12 cellular contexts compared by ENCODE assay signal in the genomic region with DNA sequence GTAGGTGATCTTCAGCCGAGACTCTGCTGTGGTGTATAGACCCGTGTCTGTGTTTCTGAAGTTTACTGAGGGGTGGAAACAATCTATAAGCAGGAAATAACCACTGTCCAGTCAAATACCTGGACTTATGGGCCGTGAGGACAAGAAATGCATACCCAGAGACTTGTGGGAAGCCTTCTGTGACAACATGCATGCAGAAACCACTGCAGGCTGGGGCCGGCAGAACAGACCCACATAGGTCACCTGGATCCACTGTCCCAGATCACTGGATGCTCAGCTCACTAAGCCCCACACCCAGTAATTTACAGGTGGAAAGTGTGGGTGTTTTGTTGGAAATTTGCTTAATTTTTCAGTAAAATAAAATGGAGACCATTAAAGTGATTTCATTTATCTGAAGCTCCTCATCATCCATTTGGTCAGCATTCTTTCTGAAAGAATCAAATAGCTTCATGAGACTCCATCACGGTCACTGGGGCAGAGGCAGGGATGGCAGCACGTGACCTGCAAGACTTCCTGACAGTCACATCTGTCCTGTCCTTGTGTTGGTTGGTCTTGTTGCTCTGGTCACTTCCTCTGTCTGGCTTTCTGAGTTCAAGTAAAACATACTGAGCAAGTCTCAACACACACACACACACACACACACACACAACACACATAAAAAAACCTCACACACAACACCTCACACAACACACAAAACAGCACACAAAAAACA.
A peak's percentile ranks its signal among the peaks of the same experiment; 100 is the strongest.
DNase-seq lines count a peak whose midpoint lies in the region; ATAC-seq, FAIRE-seq and TF ChIP-seq lines count a peak whose summit lies in the region.
"Had no signal": no experiment of that assay in that cellular context is flagged by ENCODE, and none has a peak within 500 bp of the region (broad histone marks: within the 10 kb centered on the region; RNA-seq: fewer than 3 reads in every experiment).

No MANE protein-coding gene starts in this region.

- no peak for ATAC-seq in gastrocnemius medialis
- ATAC-seq in HG03565 (IDR thresholded peaks at IDR 0.05; ENCODE audit: unreplicated experiment), result no peak
- no peak for ATAC-seq in HG02981 (IDR thresholded peaks at IDR 0.05; ENCODE audit: unreplicated experiment)
- ATAC-seq in stimulated activated effector memory CD8-positive, alpha-beta T cell treated with anti-CD3 and anti-CD28 coated beads, Interleukin-12 subunit alpha, Interleukin-12 subunit beta, amount 100 ng/mL, for 72 hours, result no peak

- no peaks in the 10 kb centered on the region for H3K4me1 Mint-ChIP-seq in stimulated activated effector memory CD8-positive, alpha-beta T cell treated with anti-CD3 and anti-CD28 coated beads, Interleukin-12 subunit alpha, Interleukin-12 subunit beta, amount 100 ng/mL, for 72 hours

- no peaks in the 10 kb centered on the region for H3K9me3 ChIP-seq in gastrocnemius medialis
- H3K9me3 ChIP-seq: neutrophil had no signal

- no peaks in the 10 kb centered on the region for H3K27me3 ChIP-seq in gastrocnemius medialis

- FAIRE-seq in GM12891 (lab: Jason Lieb, UNC), result no peak

- TF ChIP-seq POLR2A in GM12891 (IDR thresholded peaks at IDR 0.05; ENCODE audit: low read depth, low read length) (no peak), NB4 (IDR thresholded peaks at IDR 0.05; ENCODE audit: extremely low read depth, insufficient read length) (no peak), gastrocnemius medialis (IDR thresholded peaks at IDR 0.05) (no peak)

- in situ Hi-C loops in gastrocnemius medialis (cut with MboI; ENCODE audit: low sequenced_read_pairs in 4 of 4), result no loop called here

- H3K27ac ChIP-seq in gastrocnemius medialis, result peak overlapping the region; percentile 84 to 88 (median 86)
- H3K27ac ChIP-seq: neutrophil had no signal

- H3K36me3 Mint-ChIP-seq in stimulated activated effector memory CD8-positive, alpha-beta T cell treated with anti-CD3 and anti-CD28 coated beads, Interleukin-12 subunit alpha, Interleukin-12 subunit beta, amount 100 ng/mL, for 72 hours, result no peaks in the 10 kb centered on the region

- TF ChIP-seq CTCF in NB4 (IDR thresholded peaks at IDR 0.05; ENCODE audit: low read depth, low read length) (no peak), fibroblast of mammary gland (conservative IDR thresholded peaks at IDR 0.05; ENCODE audit: control insufficient read depth, insufficient read depth, low read depth, low read length) (no peak), gastrocnemius medialis (IDR thresholded peaks at IDR 0.05 in 4 of 5, conservative IDR thresholded peaks at IDR 0.05 in 1 of 5) (no peak)

- DNase-seq in GM12891 (ENCODE audit: insufficient read length, low spot score) (no peak), NB4 (ENCODE audit: low read depth) (peak; percentile 54), fibroblast of mammary gland (ENCODE audit: low read depth) (peak; percentile 54), gastrocnemius medialis (no peak), mucosa of gallbladder (ENCODE audit: low spot score) (no peak)
- no peak for DNase-seq in stimulated activated effector memory CD8-positive, alpha-beta T cell treated with anti-CD3 and anti-CD28 coated beads, Interleukin-12 subunit alpha, Interleukin-12 subunit beta, amount 100 ng/mL, for 72 hours (ENCODE audit: low spot score in 2 of 2)
- DNase-seq: activated CD8-positive, alpha-beta memory T cell treated with anti-CD3 and anti-CD28 coated beads, Interleukin-2, amount 50 U/mL, for 4 hours; H9; NCI-H1930 had no signal

- intact Hi-C loops in gastrocnemius medialis (cut with DNase I; ENCODE audit: low total_unique reads), result no loop called here

- H3K27ac Mint-ChIP-seq in stimulated activated effector memory CD8-positive, alpha-beta T cell treated with anti-CD3 and anti-CD28 coated beads, Interleukin-12 subunit alpha, Interleukin-12 subunit beta, amount 100 ng/mL, for 72 hours, result no peak overlapping the region
- H3K27ac Mint-ChIP-seq: H9 had no signal

- H3K4me3 Mint-ChIP-seq in stimulated activated effector memory CD8-positive, alpha-beta T cell treated with anti-CD3 and anti-CD28 coated beads, Interleukin-12 subunit alpha, Interleukin-12 subunit beta, amount 100 ng/mL, for 72 hours, result no peak overlapping the region
- H3K4me3 Mint-ChIP-seq: H9 had no signal

- peaks cover 39 to 45% of the 10 kb centered on the region in 2 donors for H3K4me1 ChIP-seq in gastrocnemius medialis

- H3K4me3 ChIP-seq in NB4 (ENCODE audit: low read depth, low read length) (no peak overlapping the region), fibroblast of mammary gland (ENCODE audit: control insufficient read depth, low read depth, low read length) (no peak overlapping the region), gastrocnemius medialis (no peak overlapping the region)

- H3K36me3 ChIP-seq in gastrocnemius medialis, result no peaks in the 10 kb centered on the region
- H3K36me3 ChIP-seq: neutrophil had no signal

- H3K9me3 Mint-ChIP-seq in stimulated activated effector memory CD8-positive, alpha-beta T cell treated with anti-CD3 and anti-CD28 coated beads, Interleukin-12 subunit alpha, Interleukin-12 subunit beta, amount 100 ng/mL, for 72 hours, result peaks cover under 1% of the 10 kb centered on the region

TF ChIP-seq in GM12891, 5 proteins besides CTCF, POLR2A, EP300 and RAD21:
- TF ChIP-seq PAX5 (IDR thresholded peaks at IDR 0.05; ENCODE audit: insufficient read depth, low read length, severe bottlenecking) (no peak), POLR2AphosphoS5 (IDR thresholded peaks at IDR 0.05; ENCODE audit: low read depth, low read length) (no peak), SPI1 (IDR thresholded peaks at IDR 0.05; ENCODE audit: low read depth, low read length) (peak; percentile 61), POU2F2 (IDR thresholded peaks at IDR 0.05; ENCODE audit: low read depth, low read length) (no peak)

Comparison
In these comparisons a context has a peak if more than half of its experiments do, and no peak if none do; other contexts are left out.
1. DNase-seq: peak in NB4 (single experiment) and fibroblast of mammary gland (single experiment); none in GM12891 (single experiment), gastrocnemius medialis (0 of 2), stimulated activated effector memory CD8-positive, alpha-beta T cell treated with anti-CD3 and anti-CD28 coated beads, Interleukin-12 subunit alpha, Interleukin-12 subunit beta, amount 100 ng/mL, for 72 hours (0 of 2) and mucosa of gallbladder (single experiment).